Comparison of ENCODE assay signal across 1 cellular context in genomic region chr17:75077072-75077489, GRCh38.
TF ChIP-seq lines count a peak whose summit lies in the region.

No MANE protein-coding gene starts in this region.

TF ChIP-seq in HepG2, 621 proteins besides CTCF, POLR2A, EP300 and RAD21 (continued from another document and continues in another):
- TF ChIP-seq SKIL (CRISPR knock-in tag; IDR thresholded peaks at IDR 0.05; ENCODE audit: borderline replicate concordance) (peak; percentile 69; the same call in 1 of the 2 replicates), ZNF333 (CRISPR knock-in tag; IDR thresholded peaks at IDR 0.05; ENCODE audit: borderline replicate concordance) (no peak), ZNF781 (CRISPR knock-in tag; IDR thresholded peaks at IDR 0.05; ENCODE audit: borderline replicate concordance, not compliant biosample characterization) (no peak), CC2D1A (CRISPR knock-in tag; IDR thresholded peaks at IDR 0.05) (no peak), ZFP90 (CRISPR knock-in tag; IDR thresholded peaks at IDR 0.05; ENCODE audit: borderline replicate concordance) (no peak), ZNF354B (CRISPR knock-in tag; IDR thresholded peaks at IDR 0.05) (no peak), ZNF577 (CRISPR knock-in tag; IDR thresholded peaks at IDR 0.05; ENCODE audit: borderline replicate concordance, low read depth) (no peak), USF2 (IDR thresholded peaks at IDR 0.05; ENCODE audit: low read depth, low read length) (no peak), USF2 (CRISPR knock-in tag; IDR thresholded peaks at IDR 0.05; ENCODE audit: borderline replicate concordance) (no peak), ZNF547 (CRISPR knock-in tag; IDR thresholded peaks at IDR 0.05) (peak; percentile 35; the same call in 1 of the 2 replicates), ZNF30 (CRISPR knock-in tag; IDR thresholded peaks at IDR 0.05) (no peak), ZEB1 (IDR thresholded peaks at IDR 0.05; ENCODE audit: insufficient replicate concordance, low read depth) (no peak), ZBTB39 (CRISPR knock-in tag; IDR thresholded peaks at IDR 0.05) (no peak), CBX5 (CRISPR knock-in tag; IDR thresholded peaks at IDR 0.05; ENCODE audit: borderline replicate concordance) (peak; percentile 69; the same call in 1 of the 2 replicates), SOX13 (IDR thresholded peaks at IDR 0.05) (no peak), SOX13 (CRISPR knock-in tag; conservative IDR thresholded peaks at IDR 0.05 in 1 of 2, IDR thresholded peaks at IDR 0.05 in 1 of 2) (peak in 1 of 2 experiments; percentile 47; a peak in 1 of 4 replicates), NCOA1 (CRISPR knock-in tag; IDR thresholded peaks at IDR 0.05) (no peak)
- TF ChIP-seq, protein P1, sequence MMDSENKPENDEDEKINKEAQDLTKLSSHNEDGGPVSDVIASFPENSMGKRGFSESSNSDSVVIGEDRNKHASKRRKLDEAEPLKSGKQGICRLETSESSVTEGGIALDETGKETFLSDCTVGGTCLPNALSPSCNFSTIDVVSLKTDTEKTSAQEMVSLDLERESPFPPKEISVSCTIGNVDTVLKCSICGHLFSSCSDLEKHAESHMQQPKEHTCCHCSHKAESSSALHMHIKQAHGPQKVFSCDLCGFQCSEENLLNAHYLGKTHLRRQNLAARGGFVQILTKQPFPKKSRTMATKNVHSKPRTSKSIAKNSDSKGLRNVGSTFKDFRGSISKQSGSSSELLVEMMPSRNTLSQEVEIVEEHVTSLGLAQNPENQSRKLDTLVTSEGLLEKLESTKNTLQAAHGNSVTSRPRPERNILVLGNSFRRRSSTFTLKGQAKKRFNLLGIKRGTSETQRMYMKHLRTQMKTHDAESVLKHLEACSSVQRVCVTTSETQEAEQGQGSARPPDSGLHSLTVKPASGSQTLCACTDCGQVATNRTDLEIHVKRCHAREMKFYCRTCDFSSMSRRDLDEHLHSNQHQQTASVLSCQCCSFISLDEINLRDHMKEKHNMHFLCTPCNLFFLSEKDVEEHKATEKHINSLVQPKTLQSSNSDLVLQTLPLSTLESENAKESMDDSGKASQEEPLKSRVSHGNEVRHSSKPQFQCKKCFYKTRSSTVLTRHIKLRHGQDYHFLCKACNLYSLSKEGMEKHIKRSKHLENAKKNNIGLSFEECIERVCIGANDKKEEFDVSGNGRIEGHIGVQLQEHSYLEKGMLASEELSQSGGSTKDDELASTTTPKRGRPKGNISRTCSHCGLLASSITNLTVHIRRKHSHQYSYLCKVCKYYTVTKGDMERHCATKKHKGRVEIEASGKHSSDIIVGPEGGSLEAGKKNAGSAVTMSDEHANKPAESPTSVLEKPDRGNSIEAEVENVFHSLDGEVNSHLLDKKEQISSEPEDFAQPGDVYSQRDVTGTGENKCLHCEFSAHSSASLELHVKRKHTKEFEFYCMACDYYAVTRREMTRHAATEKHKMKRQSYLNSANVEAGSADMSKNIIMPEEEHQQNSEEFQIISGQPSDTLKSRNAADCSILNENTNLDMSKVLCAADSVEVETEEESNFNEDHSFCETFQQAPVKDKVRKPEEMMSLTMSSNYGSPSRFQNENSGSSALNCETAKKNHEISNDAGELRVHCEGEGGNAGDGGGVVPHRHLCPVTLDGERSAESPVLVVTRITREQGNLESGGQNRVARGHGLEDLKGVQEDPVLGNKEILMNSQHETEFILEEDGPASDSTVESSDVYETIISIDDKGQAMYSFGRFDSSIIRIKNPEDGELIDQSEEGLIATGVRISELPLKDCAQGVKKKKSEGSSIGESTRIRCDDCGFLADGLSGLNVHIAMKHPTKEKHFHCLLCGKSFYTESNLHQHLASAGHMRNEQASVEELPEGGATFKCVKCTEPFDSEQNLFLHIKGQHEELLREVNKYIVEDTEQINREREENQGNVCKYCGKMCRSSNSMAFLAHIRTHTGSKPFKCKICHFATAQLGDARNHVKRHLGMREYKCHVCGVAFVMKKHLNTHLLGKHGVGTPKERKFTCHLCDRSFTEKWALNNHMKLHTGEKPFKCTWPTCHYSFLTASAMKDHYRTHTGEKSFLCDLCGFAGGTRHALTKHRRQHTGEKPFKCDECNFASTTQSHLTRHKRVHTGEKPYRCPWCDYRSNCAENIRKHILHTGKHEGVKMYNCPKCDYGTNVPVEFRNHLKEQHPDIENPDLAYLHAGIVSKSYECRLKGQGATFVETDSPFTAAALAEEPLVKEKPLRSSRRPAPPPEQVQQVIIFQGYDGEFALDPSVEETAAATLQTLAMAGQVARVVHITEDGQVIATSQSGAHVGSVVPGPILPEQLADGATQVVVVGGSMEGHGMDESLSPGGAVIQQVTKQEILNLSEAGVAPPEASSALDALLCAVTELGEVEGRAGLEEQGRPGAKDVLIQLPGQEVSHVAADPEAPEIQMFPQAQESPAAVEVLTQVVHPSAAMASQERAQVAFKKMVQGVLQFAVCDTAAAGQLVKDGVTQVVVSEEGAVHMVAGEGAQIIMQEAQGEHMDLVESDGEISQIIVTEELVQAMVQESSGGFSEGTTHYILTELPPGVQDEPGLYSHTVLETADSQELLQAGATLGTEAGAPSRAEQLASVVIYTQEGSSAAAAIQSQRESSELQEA (CRISPR knock-in tag; IDR thresholded peaks at IDR 0.05; ENCODE audit: not compliant biosample characterization): no peak
- TF ChIP-seq, protein P2, sequence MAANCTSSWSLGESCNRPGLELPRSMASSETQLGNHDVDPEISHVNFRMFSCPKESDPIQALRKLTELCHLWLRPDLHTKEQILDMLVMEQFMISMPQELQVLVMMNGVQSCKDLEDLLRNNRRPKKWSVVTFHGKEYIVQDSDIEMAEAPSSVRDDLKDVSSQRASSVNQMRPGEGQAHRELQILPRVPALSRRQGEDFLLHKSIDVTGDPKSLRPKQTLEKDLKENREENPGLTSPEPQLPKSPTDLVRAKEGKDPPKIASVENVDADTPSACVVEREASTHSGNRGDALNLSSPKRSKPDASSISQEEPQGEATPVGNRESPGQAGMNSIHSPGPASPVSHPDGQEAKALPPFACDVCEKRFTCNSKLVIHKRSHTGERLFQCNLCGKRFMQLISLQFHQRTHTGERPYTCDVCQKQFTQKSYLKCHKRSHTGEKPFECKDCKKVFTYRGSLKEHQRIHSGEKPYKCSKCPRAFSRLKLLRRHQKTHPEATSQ (CRISPR knock-in tag; IDR thresholded peaks at IDR 0.05; ENCODE audit: borderline replicate concordance): no peak
- TF ChIP-seq, protein P3, sequence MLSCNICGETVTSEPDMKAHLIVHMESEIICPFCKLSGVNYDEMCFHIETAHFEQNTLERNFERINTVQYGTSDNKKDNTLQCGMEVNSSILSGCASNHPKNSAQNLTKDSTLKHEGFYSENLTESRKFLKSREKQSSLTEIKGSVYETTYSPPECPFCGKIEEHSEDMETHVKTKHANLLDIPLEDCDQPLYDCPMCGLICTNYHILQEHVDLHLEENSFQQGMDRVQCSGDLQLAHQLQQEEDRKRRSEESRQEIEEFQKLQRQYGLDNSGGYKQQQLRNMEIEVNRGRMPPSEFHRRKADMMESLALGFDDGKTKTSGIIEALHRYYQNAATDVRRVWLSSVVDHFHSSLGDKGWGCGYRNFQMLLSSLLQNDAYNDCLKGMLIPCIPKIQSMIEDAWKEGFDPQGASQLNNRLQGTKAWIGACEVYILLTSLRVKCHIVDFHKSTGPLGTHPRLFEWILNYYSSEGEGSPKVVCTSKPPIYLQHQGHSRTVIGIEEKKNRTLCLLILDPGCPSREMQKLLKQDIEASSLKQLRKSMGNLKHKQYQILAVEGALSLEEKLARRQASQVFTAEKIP (CRISPR knock-in tag; IDR thresholded peaks at IDR 0.05; ENCODE audit: borderline replicate concordance): no peak
- TF ChIP-seq, protein P4, sequence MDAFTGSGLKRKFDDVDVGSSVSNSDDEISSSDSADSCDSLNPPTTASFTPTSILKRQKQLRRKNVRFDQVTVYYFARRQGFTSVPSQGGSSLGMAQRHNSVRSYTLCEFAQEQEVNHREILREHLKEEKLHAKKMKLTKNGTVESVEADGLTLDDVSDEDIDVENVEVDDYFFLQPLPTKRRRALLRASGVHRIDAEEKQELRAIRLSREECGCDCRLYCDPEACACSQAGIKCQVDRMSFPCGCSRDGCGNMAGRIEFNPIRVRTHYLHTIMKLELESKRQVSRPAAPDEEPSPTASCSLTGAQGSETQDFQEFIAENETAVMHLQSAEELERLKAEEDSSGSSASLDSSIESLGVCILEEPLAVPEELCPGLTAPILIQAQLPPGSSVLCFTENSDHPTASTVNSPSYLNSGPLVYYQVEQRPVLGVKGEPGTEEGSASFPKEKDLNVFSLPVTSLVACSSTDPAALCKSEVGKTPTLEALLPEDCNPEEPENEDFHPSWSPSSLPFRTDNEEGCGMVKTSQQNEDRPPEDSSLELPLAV (CRISPR knock-in tag; conservative IDR thresholded peaks at IDR 0.05; ENCODE audit: low read depth): no peak
- TF ChIP-seq, protein P5, sequence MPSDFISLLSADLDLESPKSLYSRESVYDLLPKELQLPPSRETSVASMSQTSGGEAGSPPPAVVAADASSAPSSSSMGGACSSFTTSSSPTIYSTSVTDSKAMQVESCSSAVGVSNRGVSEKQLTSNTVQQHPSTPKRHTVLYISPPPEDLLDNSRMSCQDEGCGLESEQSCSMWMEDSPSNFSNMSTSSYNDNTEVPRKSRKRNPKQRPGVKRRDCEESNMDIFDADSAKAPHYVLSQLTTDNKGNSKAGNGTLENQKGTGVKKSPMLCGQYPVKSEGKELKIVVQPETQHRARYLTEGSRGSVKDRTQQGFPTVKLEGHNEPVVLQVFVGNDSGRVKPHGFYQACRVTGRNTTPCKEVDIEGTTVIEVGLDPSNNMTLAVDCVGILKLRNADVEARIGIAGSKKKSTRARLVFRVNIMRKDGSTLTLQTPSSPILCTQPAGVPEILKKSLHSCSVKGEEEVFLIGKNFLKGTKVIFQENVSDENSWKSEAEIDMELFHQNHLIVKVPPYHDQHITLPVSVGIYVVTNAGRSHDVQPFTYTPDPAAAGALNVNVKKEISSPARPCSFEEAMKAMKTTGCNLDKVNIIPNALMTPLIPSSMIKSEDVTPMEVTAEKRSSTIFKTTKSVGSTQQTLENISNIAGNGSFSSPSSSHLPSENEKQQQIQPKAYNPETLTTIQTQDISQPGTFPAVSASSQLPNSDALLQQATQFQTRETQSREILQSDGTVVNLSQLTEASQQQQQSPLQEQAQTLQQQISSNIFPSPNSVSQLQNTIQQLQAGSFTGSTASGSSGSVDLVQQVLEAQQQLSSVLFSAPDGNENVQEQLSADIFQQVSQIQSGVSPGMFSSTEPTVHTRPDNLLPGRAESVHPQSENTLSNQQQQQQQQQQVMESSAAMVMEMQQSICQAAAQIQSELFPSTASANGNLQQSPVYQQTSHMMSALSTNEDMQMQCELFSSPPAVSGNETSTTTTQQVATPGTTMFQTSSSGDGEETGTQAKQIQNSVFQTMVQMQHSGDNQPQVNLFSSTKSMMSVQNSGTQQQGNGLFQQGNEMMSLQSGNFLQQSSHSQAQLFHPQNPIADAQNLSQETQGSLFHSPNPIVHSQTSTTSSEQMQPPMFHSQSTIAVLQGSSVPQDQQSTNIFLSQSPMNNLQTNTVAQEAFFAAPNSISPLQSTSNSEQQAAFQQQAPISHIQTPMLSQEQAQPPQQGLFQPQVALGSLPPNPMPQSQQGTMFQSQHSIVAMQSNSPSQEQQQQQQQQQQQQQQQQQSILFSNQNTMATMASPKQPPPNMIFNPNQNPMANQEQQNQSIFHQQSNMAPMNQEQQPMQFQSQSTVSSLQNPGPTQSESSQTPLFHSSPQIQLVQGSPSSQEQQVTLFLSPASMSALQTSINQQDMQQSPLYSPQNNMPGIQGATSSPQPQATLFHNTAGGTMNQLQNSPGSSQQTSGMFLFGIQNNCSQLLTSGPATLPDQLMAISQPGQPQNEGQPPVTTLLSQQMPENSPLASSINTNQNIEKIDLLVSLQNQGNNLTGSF (CRISPR knock-in tag; IDR thresholded peaks at IDR 0.05): no peak
- TF ChIP-seq, protein P6, sequence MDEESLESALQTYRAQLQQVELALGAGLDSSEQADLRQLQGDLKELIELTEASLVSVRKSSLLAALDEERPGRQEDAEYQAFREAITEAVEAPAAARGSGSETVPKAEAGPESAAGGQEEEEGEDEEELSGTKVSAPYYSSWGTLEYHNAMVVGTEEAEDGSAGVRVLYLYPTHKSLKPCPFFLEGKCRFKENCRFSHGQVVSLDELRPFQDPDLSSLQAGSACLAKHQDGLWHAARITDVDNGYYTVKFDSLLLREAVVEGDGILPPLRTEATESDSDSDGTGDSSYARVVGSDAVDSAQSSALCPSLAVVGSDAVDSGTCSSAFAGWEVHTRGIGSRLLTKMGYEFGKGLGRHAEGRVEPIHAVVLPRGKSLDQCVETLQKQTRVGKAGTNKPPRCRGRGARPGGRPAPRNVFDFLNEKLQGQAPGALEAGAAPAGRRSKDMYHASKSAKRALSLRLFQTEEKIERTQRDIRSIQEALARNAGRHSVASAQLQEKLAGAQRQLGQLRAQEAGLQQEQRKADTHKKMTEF (CRISPR knock-in tag; IDR thresholded peaks at IDR 0.05): peak; percentile 76; the same call in 1 of the 2 replicates
